Comparison of ENCODE assay signal across 24 cellular contexts in the genomic region with DNA sequence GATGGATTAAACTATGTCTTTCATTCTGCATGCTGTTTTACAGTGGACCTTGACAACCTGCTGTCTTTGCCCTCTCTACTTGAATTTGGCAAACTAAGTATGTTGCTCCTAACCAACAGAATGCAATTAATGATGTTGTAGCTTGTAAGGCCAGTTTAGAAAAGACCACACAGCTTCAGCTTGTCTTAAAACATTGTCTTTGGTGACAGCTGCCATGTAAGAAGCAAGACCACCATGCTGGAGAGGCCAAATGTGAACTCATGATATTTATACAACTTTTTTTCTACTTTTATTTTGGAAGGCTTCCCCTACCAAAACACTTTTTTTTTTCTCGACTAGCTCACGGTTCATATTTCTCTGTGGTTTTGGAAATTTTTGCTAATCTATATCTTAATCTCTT.
DNase-seq lines count a peak whose midpoint lies in the region; ATAC-seq and TF ChIP-seq lines count a peak whose summit lies in the region.
"Had no signal": no experiment of that assay in that cellular context is flagged by ENCODE, and none has a peak within 500 bp of the region (broad histone marks: within the 10 kb centered on the region; RNA-seq: fewer than 3 reads in every experiment).

No MANE protein-coding gene starts in this region.

- H3K79me2 ChIP-seq in mammary epithelial cell (ENCODE audit: insufficient read depth, low read length), result no peaks in the 10 kb centered on the region
- no peaks in the 10 kb centered on the region for H3K79me2 ChIP-seq in PC-3 (ENCODE audit: low read length)

- no peaks in the 10 kb centered on the region for H3K27me3 ChIP-seq in mammary epithelial cell (ENCODE audit: insufficient read depth, low read length)
- no peaks in the 10 kb centered on the region for H3K27me3 ChIP-seq in PC-3 (ENCODE audit: low read length)
- H3K27me3 ChIP-seq: BE2C, BLaER1 had no signal

- 0% methylated on average over 2 of the region's 2 CpGs for WGBS in mammary epithelial cell (ENCODE audit: low coverage, missing lambda C conversion rate)

- peak overlapping the region; percentile 25 for H2AFZ ChIP-seq in mammary epithelial cell (ENCODE audit: low read depth, low read length)
- 0 out of 2 replicates have a peak overlapping the region, but pooled peaks have one; percentile 44 for H2AFZ ChIP-seq in PC-3 (ENCODE audit: low read length)

- POLR2A ChIA-PET in MCF 10A (lab: Yijun Ruan, JAX) (interaction anchor here (0.6 kb wide), 1 partner anchor 278 kb away, joined by 3 read pairs; the partner anchor contains the start of gene GNPDA2), PC-3 (lab: Charles Lee; ENCODE audit: unreplicated experiment) (no interaction called here)

- peaks cover 13% of the 10 kb centered on the region for H3K4me1 Mint-ChIP-seq in MCF 10A (ENCODE audit: insufficient read depth, unreplicated experiment)
- H3K4me1 Mint-ChIP-seq: CD14-positive monocyte; CD4-positive, alpha-beta memory T cell; CD4-positive, CD25-positive, alpha-beta regulatory T cell; CD8-positive, alpha-beta memory T cell had no signal

- no peak for TF ChIP-seq CTCF in mammary epithelial cell (conservative IDR thresholded peaks at IDR 0.05 in 1 of 2, IDR thresholded peaks at IDR 0.05 in 1 of 2; ENCODE audit: extremely low read depth in 1 of 2, insufficient read depth in 1 of 2, low read depth in 1 of 2, low read length in 2 of 2)
- TF ChIP-seq CTCF in MCF 10A (IDR thresholded peaks at IDR 0.05; ENCODE audit: unreplicated experiment), result no peak
- no peak for TF ChIP-seq CTCF in PC-3 (conservative IDR thresholded peaks at IDR 0.05; ENCODE audit: low read depth, low read length)

- no peak for ATAC-seq in PC-3

- H3K27ac Mint-ChIP-seq in MCF 10A (ENCODE audit: low read depth, unreplicated experiment), result no peak overlapping the region
- H3K27ac Mint-ChIP-seq: CD14-positive monocyte; CD4-positive, alpha-beta memory T cell; CD4-positive, CD25-positive, alpha-beta regulatory T cell; CD8-positive, alpha-beta memory T cell had no signal

- no peak overlapping the region for H3K4me2 ChIP-seq in mammary epithelial cell (ENCODE audit: insufficient read depth, low read depth, low read length)
- peak overlapping the region; percentile 47 for H3K4me2 ChIP-seq in PC-3 (ENCODE audit: low read length)
- H3K4me2 ChIP-seq: BLaER1 had no signal

- H3K9me3 Mint-ChIP-seq in MCF 10A (ENCODE audit: unreplicated experiment), result no peaks in the 10 kb centered on the region

- H4K20me1 ChIP-seq in mammary epithelial cell (ENCODE audit: insufficient read depth, low read length) (no peaks in the 10 kb centered on the region), PC-3 (ENCODE audit: low read length) (no peaks in the 10 kb centered on the region)
- H4K20me1 ChIP-seq: BLaER1 had no signal

- CTCF ChIA-PET in mammary epithelial cell (lab: Charles Lee; ENCODE audit: low non-redundant PET) (interaction anchor here (0.6 kb wide), 1 partner anchor 10 kb away, joined by 4 read pairs; no protein-coding TSS in a partner anchor), MCF 10A (lab: Yijun Ruan, JAX) (interaction anchor here (0.9 kb wide), 1 partner anchor 76 kb away, joined by 3 read pairs; no protein-coding TSS in a partner anchor), PC-3 (lab: Charles Lee) (no interaction called here)

- peaks cover 3% of the 10 kb centered on the region for H3F3A ChIP-seq in PC-3 (ENCODE audit: low read length, unreplicated experiment)

- no peaks in the 10 kb centered on the region for H3K27me3 Mint-ChIP-seq in MCF 10A (ENCODE audit: insufficient read depth, unreplicated experiment)
- H3K27me3 Mint-ChIP-seq: CD4-positive, alpha-beta memory T cell; CD4-positive, CD25-positive, alpha-beta regulatory T cell had no signal

- no TSS peak for BruUV-seq in mammary epithelial cell (replicated peaks; lab: Mats Ljungman, UMichigan)
- no TSS peak for BruUV-seq in MCF 10A (replicated peaks; lab: Mats Ljungman, UMichigan)
- no TSS peak for BruUV-seq in PC-3 (replicated peaks; lab: Mats Ljungman, UMichigan)

- H3K36me3 Mint-ChIP-seq in MCF 10A (ENCODE audit: insufficient read depth, unreplicated experiment), result no peaks in the 10 kb centered on the region
- H3K36me3 Mint-ChIP-seq: CD14-positive monocyte; CD4-positive, alpha-beta memory T cell; CD4-positive, CD25-positive, alpha-beta regulatory T cell; CD8-positive, alpha-beta memory T cell had no signal

- H3K36me3 ChIP-seq in mammary epithelial cell (ENCODE audit: insufficient read depth, low read length), result no peaks in the 10 kb centered on the region
- H3K36me3 ChIP-seq in PC-3 (ENCODE audit: low read depth, low read length), result no peaks in the 10 kb centered on the region
- H3K36me3 ChIP-seq: BE2C, BLaER1 had no signal

- dilution Hi-C loops in mammary epithelial cell (cut with HindIII; ENCODE audit: low sequenced_read_pairs), result no loop called here

- H3K9me2 ChIP-seq in PC-3 (replicated peaks; ENCODE audit: low read length), result no peaks in the 10 kb centered on the region

- H3K4me1 ChIP-seq in mammary epithelial cell (ENCODE audit: insufficient read depth, low read length) (peaks cover 21% of the 10 kb centered on the region), PC-3 (ENCODE audit: insufficient read depth, low read length) (peaks cover 16% of the 10 kb centered on the region)
- H3K4me1 ChIP-seq: BE2C, BLaER1 had no signal

- DNase-seq in mammary epithelial cell, result no peak
- DNase-seq in MCF 10A (ENCODE audit: unreplicated experiment), result no peak
- DNase-seq in PC-3, result peak; percentile 15
- DNase-seq in retina, result peak; percentile 5
- no peak for DNase-seq in ureter (ENCODE audit: low spot score)
- DNase-seq in posterior vena cava (ENCODE audit: low spot score), result no peak
- DNase-seq: 8988T; ACHN; BE2C; C1 segment of cervical spinal cord; CD4-positive, alpha-beta memory T cell; CD4-positive, CD25-positive, alpha-beta regulatory T cell; CD8-positive, alpha-beta memory T cell; COR-L47; DMS 273 treated with DMSO at 0.1 percent for 48 hours; DMS153; DMS53; DMS79; DND-41; EL; GDM1 had no signal

- in situ Hi-C loops in mammary epithelial cell (cut with MboI; ENCODE audit: low sequenced_read_pairs in 2 of 2), result no loop called here

- no peak overlapping the region for H3K4me3 ChIP-seq in mammary epithelial cell (replicated peaks in 1 of 3; ENCODE audit: insufficient read depth in 1 of 3, low read depth in 2 of 3, low read length in 3 of 3)
- no peak overlapping the region for H3K4me3 ChIP-seq in PC-3 (ENCODE audit: low read length)
- H3K4me3 ChIP-seq: BLaER1, GM12878 had no signal

- H3K9me3 ChIP-seq in mammary epithelial cell (replicated peaks; ENCODE audit: insufficient read depth, low read length) (peaks cover 5% of the 10 kb centered on the region), PC-3 (ENCODE audit: low read length) (no peaks in the 10 kb centered on the region)
- H3K9me3 ChIP-seq: BE2C, BLaER1 had no signal

- H3K27ac ChIP-seq in mammary epithelial cell (ENCODE audit: insufficient read depth, low read depth, low read length), result peak overlapping the region; percentile 71
- H3K27ac ChIP-seq in PC-3 (ENCODE audit: low read length), result peak overlapping the region; percentile 90
- H3K27ac ChIP-seq: BLaER1 had no signal

- H3K9ac ChIP-seq in mammary epithelial cell (ENCODE audit: insufficient read depth, low read length) (no peak overlapping the region), PC-3 (ENCODE audit: low read length) (no peak overlapping the region)
- H3K9ac ChIP-seq: BLaER1 had no signal

- intact Hi-C loops in mammary epithelial cell (cut with micrococcal nuclease) (no loop called here), MCF 10A (cut with micrococcal nuclease) (no loop called here), PC-3 (cut with micrococcal nuclease) (no loop called here), posterior vena cava (cut with DNase I) (no loop called here)

- H3K4me3 Mint-ChIP-seq in MCF 10A (ENCODE audit: unreplicated experiment), result no peak overlapping the region
- H3K4me3 Mint-ChIP-seq: CD14-positive monocyte; CD4-positive, alpha-beta memory T cell; CD4-positive, CD25-positive, alpha-beta regulatory T cell; CD8-positive, alpha-beta memory T cell had no signal

Comparison
In these comparisons a context has a peak if more than half of its experiments do, and no peak if none do; other contexts are left out.
1. DNase-seq: peak in PC-3 (single experiment) and retina (single experiment); none in mammary epithelial cell (single experiment), MCF 10A (single experiment), ureter (single experiment) and posterior vena cava (single experiment).